1 cellular context compared by ENCODE assay signal in the genomic region with DNA sequence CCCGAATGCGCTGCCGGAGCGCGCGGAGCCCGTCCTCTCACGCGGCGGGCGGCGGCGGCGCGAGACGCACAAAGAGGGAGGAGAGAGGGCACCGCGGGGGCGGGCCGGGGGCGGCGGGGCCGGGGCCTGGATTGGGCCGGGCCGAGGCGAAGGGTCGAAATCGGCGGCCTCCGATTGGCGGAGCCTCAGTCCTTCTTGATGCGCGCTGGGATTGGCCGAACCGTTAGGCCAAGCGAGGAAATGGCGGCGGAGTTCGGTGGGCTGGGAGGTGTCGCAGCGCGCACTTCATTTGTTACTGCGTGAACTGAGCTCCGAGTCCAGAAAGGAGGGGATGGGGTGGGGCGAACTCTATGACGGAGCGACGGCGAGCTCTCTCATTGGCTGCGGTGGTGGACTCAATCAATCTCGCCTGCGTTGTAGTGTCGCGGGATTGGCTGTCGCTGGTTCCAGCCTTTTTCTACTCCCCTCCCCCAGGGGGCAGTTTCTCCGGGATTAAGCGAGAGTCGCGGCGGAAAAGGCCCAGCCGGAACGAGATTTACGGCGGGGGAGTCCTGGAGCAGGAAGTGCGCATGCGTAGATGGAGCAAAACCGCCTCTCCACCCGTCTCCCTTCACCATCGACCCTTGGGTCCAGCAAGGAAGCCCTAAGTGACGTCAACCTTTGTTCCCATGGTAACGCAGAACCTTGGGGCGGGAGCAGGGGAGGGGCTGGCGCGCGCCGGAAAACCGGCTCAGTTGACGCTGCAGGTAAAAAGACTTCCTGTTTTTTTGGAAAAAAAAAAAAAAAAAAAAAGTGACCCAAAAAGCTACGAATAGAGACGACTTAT.
TF ChIP-seq lines count a peak whose summit lies in the region.

A gene with protein sequence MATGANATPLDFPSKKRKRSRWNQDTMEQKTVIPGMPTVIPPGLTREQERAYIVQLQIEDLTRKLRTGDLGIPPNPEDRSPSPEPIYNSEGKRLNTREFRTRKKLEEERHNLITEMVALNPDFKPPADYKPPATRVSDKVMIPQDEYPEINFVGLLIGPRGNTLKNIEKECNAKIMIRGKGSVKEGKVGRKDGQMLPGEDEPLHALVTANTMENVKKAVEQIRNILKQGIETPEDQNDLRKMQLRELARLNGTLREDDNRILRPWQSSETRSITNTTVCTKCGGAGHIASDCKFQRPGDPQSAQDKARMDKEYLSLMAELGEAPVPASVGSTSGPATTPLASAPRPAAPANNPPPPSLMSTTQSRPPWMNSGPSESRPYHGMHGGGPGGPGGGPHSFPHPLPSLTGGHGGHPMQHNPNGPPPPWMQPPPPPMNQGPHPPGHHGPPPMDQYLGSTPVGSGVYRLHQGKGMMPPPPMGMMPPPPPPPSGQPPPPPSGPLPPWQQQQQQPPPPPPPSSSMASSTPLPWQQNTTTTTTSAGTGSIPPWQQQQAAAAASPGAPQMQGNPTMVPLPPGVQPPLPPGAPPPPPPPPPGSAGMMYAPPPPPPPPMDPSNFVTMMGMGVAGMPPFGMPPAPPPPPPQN (minus strand): TSS at position 70 of the 826 bp plus-strand sequence. CDS start 150 bp downstream, outside the sequence.

TF ChIP-seq in K562, 482 proteins besides CTCF, POLR2A, EP300 and RAD21 (continued from another document and continues in another):
- TF ChIP-seq, protein P1, sequence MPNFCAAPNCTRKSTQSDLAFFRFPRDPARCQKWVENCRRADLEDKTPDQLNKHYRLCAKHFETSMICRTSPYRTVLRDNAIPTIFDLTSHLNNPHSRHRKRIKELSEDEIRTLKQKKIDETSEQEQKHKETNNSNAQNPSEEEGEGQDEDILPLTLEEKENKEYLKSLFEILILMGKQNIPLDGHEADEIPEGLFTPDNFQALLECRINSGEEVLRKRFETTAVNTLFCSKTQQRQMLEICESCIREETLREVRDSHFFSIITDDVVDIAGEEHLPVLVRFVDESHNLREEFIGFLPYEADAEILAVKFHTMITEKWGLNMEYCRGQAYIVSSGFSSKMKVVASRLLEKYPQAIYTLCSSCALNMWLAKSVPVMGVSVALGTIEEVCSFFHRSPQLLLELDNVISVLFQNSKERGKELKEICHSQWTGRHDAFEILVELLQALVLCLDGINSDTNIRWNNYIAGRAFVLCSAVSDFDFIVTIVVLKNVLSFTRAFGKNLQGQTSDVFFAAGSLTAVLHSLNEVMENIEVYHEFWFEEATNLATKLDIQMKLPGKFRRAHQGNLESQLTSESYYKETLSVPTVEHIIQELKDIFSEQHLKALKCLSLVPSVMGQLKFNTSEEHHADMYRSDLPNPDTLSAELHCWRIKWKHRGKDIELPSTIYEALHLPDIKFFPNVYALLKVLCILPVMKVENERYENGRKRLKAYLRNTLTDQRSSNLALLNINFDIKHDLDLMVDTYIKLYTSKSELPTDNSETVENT (CRISPR knock-in tag; IDR thresholded peaks at IDR 0.05), result no peak
- TF ChIP-seq ZNF644 (tag; IDR thresholded peaks at IDR 0.05; ENCODE audit: low read depth) (no peak), ZNF57 (CRISPR knock-in tag; IDR thresholded peaks at IDR 0.05) (no peak), HNRNPK (IDR thresholded peaks at IDR 0.05; ENCODE audit: low read depth, low read length, poor library complexity, severe bottlenecking) (no peak), SIRT6 (IDR thresholded peaks at IDR 0.05; ENCODE audit: low read depth, low read length) (no peak), NFE2 (IDR thresholded peaks at IDR 0.05; ENCODE audit: low read depth) (no peak), ARHGAP35 (IDR thresholded peaks at IDR 0.05; ENCODE audit: partially characterized antibody) (peak; percentile 92), ZNF347 (CRISPR knock-in tag; IDR thresholded peaks at IDR 0.05; ENCODE audit: low read depth) (no peak), KDM5B (IDR thresholded peaks at IDR 0.05; ENCODE audit: insufficient replicate concordance, low read depth, low read length) (peak; percentile 80), CBX5 (IDR thresholded peaks at IDR 0.05; ENCODE audit: borderline replicate concordance, low read depth) (no peak), ZNF766 (CRISPR knock-in tag; conservative IDR thresholded peaks at IDR 0.05) (no peak), NFATC3 (IDR thresholded peaks at IDR 0.05) (no peak), SRSF1 (IDR thresholded peaks at IDR 0.05; ENCODE audit: low read depth, low read length) (no peak), HNRNPLL (IDR thresholded peaks at IDR 0.05; ENCODE audit: low read depth, low read length, poor library complexity, severe bottlenecking) (peak; percentile 90), PRPF4 (IDR thresholded peaks at IDR 0.05; ENCODE audit: insufficient read depth, low read depth, low read length, poor library complexity, severe bottlenecking) (no peak), ZNF3 (CRISPR knock-in tag; IDR thresholded peaks at IDR 0.05) (no peak), MBD2 (IDR thresholded peaks at IDR 0.05; ENCODE audit: borderline replicate concordance, low read depth) (peak; percentile 71; the same call in 1 of the 2 replicates), BHLHE40 (IDR thresholded peaks at IDR 0.05; ENCODE audit: low read length) (no peak), ZNF239 (CRISPR knock-in tag; IDR thresholded peaks at IDR 0.05) (no peak), TEAD1 (CRISPR knock-in tag; IDR thresholded peaks at IDR 0.05) (no peak), ERF (CRISPR knock-in tag; IDR thresholded peaks at IDR 0.05) (no peak), GABPB2 (CRISPR knock-in tag; conservative IDR thresholded peaks at IDR 0.05) (no peak), XRCC5 (IDR thresholded peaks at IDR 0.05; ENCODE audit: low read depth, low read length) (no peak), ZNF23 (CRISPR knock-in tag; IDR thresholded peaks at IDR 0.05) (no peak), NEUROD1 (IDR thresholded peaks at IDR 0.05; ENCODE audit: borderline replicate concordance, low read depth, low read length, partially characterized antibody) (peak; percentile 76), JUN (IDR thresholded peaks at IDR 0.05; ENCODE audit: borderline replicate concordance, low read depth, low read length) (peak; percentile 76), JUN (CRISPR knock-in tag; IDR thresholded peaks at IDR 0.05; ENCODE audit: borderline replicate concordance) (no peak), CHD1 (IDR thresholded peaks at IDR 0.05; ENCODE audit: low read length) (no peak), TGIF2 (CRISPR knock-in tag; IDR thresholded peaks at IDR 0.05) (no peak), PML (IDR thresholded peaks at IDR 0.05; ENCODE audit: low read length) (0 out of 2 replicates have a peak, but pooled peaks have one; percentile 12), ZNF133 (CRISPR knock-in tag; IDR thresholded peaks at IDR 0.05) (no peak), ZZZ3 (IDR thresholded peaks at IDR 0.05) (no peak; the same call in 1 of the 2 replicates), CBX3 (IDR thresholded peaks at IDR 0.05; ENCODE audit: borderline replicate concordance in 1 of 2, low read length in 2 of 2) (no peak), GTF2E2 (tag; IDR thresholded peaks at IDR 0.05) (no peak; the same call in 1 of the 2 replicates), FUS (optimal IDR thresholded peaks at IDR 0.05; ENCODE audit: low read depth, low read length) (no peak), CEBPG (CRISPR knock-in tag; IDR thresholded peaks at IDR 0.05) (no peak), CEBPG (tag; conservative IDR thresholded peaks at IDR 0.05 in 1 of 2, IDR thresholded peaks at IDR 0.05 in 1 of 2) (no peak)
- TF ChIP-seq, protein P2, sequence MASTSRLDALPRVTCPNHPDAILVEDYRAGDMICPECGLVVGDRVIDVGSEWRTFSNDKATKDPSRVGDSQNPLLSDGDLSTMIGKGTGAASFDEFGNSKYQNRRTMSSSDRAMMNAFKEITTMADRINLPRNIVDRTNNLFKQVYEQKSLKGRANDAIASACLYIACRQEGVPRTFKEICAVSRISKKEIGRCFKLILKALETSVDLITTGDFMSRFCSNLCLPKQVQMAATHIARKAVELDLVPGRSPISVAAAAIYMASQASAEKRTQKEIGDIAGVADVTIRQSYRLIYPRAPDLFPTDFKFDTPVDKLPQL (IDR thresholded peaks at IDR 0.05; ENCODE audit: extremely low read depth, insufficient read length), result no peak
- TF ChIP-seq, protein P3, sequence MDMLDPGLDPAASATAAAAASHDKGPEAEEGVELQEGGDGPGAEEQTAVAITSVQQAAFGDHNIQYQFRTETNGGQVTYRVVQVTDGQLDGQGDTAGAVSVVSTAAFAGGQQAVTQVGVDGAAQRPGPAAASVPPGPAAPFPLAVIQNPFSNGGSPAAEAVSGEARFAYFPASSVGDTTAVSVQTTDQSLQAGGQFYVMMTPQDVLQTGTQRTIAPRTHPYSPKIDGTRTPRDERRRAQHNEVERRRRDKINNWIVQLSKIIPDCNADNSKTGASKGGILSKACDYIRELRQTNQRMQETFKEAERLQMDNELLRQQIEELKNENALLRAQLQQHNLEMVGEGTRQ (CRISPR knock-in tag; IDR thresholded peaks at IDR 0.05), result no peak
- TF ChIP-seq, protein P4, sequence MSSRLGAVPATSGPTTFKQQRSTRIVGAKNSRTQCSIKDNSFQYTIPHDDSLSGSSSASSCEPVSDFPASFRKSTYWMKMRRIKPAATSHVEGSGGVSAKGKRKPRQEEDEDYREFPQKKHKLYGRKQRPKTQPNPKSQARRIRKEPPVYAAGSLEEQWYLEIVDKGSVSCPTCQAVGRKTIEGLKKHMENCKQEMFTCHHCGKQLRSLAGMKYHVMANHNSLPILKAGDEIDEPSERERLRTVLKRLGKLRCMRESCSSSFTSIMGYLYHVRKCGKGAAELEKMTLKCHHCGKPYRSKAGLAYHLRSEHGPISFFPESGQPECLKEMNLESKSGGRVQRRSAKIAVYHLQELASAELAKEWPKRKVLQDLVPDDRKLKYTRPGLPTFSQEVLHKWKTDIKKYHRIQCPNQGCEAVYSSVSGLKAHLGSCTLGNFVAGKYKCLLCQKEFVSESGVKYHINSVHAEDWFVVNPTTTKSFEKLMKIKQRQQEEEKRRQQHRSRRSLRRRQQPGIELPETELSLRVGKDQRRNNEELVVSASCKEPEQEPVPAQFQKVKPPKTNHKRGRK (tag; IDR thresholded peaks at IDR 0.05), result no peak
- TF ChIP-seq, protein P5, sequence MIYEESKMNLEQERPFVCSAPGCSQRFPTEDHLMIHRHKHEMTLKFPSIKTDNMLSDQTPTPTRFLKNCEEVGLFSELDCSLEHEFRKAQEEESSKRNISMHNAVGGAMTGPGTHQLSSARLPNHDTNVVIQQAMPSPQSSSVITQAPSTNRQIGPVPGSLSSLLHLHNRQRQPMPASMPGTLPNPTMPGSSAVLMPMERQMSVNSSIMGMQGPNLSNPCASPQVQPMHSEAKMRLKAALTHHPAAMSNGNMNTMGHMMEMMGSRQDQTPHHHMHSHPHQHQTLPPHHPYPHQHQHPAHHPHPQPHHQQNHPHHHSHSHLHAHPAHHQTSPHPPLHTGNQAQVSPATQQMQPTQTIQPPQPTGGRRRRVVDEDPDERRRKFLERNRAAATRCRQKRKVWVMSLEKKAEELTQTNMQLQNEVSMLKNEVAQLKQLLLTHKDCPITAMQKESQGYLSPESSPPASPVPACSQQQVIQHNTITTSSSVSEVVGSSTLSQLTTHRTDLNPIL (CRISPR knock-in tag; IDR thresholded peaks at IDR 0.05), result no peak
- TF ChIP-seq, protein P6, sequence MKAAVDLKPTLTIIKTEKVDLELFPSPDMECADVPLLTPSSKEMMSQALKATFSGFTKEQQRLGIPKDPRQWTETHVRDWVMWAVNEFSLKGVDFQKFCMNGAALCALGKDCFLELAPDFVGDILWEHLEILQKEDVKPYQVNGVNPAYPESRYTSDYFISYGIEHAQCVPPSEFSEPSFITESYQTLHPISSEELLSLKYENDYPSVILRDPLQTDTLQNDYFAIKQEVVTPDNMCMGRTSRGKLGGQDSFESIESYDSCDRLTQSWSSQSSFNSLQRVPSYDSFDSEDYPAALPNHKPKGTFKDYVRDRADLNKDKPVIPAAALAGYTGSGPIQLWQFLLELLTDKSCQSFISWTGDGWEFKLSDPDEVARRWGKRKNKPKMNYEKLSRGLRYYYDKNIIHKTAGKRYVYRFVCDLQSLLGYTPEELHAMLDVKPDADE (conservative IDR thresholded peaks at IDR 0.05; ENCODE audit: control insufficient read depth, low read depth, low read length), result peak; percentile 75; the same call in 1 of the 2 replicates
- TF ChIP-seq, protein P7, sequence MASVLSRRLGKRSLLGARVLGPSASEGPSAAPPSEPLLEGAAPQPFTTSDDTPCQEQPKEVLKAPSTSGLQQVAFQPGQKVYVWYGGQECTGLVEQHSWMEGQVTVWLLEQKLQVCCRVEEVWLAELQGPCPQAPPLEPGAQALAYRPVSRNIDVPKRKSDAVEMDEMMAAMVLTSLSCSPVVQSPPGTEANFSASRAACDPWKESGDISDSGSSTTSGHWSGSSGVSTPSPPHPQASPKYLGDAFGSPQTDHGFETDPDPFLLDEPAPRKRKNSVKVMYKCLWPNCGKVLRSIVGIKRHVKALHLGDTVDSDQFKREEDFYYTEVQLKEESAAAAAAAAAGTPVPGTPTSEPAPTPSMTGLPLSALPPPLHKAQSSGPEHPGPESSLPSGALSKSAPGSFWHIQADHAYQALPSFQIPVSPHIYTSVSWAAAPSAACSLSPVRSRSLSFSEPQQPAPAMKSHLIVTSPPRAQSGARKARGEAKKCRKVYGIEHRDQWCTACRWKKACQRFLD (CRISPR knock-in tag; IDR thresholded peaks at IDR 0.05), result no peak
- TF ChIP-seq, protein P8, sequence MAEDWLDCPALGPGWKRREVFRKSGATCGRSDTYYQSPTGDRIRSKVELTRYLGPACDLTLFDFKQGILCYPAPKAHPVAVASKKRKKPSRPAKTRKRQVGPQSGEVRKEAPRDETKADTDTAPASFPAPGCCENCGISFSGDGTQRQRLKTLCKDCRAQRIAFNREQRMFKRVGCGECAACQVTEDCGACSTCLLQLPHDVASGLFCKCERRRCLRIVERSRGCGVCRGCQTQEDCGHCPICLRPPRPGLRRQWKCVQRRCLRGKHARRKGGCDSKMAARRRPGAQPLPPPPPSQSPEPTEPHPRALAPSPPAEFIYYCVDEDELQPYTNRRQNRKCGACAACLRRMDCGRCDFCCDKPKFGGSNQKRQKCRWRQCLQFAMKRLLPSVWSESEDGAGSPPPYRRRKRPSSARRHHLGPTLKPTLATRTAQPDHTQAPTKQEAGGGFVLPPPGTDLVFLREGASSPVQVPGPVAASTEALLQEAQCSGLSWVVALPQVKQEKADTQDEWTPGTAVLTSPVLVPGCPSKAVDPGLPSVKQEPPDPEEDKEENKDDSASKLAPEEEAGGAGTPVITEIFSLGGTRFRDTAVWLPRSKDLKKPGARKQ (CRISPR knock-in tag; IDR thresholded peaks at IDR 0.05), result no peak
- TF ChIP-seq, protein P9, sequence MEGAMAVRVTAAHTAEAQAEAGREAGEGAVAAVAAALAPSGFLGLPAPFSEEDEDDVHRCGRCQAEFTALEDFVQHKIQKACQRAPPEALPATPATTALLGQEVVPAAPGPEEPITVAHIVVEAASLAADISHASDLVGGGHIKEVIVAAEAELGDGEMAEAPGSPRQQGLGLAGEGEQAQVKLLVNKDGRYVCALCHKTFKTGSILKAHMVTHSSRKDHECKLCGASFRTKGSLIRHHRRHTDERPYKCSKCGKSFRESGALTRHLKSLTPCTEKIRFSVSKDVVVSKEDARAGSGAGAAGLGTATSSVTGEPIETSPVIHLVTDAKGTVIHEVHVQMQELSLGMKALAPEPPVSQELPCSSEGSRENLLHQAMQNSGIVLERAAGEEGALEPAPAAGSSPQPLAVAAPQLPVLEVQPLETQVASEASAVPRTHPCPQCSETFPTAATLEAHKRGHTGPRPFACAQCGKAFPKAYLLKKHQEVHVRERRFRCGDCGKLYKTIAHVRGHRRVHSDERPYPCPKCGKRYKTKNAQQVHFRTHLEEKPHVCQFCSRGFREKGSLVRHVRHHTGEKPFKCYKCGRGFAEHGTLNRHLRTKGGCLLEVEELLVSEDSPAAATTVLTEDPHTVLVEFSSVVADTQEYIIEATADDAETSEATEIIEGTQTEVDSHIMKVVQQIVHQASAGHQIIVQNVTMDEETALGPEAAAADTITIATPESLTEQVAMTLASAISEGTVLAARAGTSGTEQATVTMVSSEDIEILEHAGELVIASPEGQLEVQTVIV (CRISPR knock-in tag; IDR thresholded peaks at IDR 0.05; ENCODE audit: borderline replicate concordance), result no peak
